Comparison of ENCODE assay signal across 9 cellular contexts in the genomic region with DNA sequence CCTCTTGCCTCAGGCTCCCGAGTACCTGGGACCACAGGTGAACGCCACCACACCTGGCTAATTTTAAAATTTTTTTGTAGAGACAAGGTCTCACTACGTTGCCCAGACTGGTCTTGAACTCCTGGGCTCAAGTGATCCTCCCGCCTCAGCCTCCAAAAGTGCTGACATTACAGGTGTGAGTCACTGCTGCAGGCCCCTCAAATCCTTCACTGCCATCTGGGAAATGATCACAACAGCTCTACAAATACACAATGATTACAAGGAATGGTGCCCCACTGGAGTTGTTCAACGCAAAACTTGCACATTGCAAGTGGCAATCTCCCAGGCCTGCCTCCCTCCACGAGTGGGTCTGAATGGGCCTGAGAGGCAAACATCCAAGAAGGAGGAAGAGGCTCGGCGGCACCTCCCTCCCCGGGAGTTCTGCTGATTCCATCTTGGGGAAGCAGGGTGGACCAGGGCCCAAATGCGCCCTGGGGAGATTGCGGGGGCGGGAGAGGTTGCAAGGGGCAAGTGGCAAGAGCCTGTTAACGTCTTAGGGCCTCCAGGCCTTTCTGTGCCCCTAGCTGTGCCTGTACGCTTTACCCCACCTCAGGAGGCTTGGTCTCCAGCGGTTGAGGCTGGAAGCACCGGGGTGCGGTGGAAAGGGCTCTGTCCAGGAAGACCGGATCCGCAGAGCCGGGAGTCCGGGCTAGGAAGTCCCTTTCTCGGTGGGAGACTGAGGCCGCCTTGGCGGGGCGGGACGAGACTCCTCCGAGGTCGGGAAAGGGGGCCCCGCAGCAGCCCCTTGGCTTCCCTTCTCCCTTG. TPM values are rescaled to one million over a fixed set of nuclear protein-coding genes. Genes with fewer than 3 reads are reported as not detected.
DNase-seq lines count a peak whose midpoint lies in the region; ATAC-seq and TF ChIP-seq lines count a peak whose summit lies in the region.
"Had no signal": no experiment of that assay in that cellular context is flagged by ENCODE, and none has a peak within 500 bp of the region (broad histone marks: within the 10 kb centered on the region; RNA-seq: fewer than 3 reads in every experiment).

No MANE protein-coding gene starts in this region.

- peak overlapping the region; percentile 74 for H3K4me3 ChIP-seq in thymus (ENCODE audit: low read length)

- H3K36me3 ChIP-seq in thymus (ENCODE audit: control insufficient read depth, insufficient read depth): no peaks in the 10 kb centered on the region

- intact Hi-C loops in activated naive CD4-positive, alpha-beta T cell treated with anti-CD3 and anti-CD28 coated beads for 36 hours (cut with micrococcal nuclease): loop anchor here (1.0 kb wide), 2 partner anchors 43 to 80 kb away; no protein-coding TSS in a partner anchor

- peak overlapping the region; percentile 34 for H3K4me3 Mint-ChIP-seq in activated naive CD4-positive, alpha-beta T cell treated with anti-CD3 and anti-CD28 coated beads for 36 hours
- peak overlapping the region; percentile 74 to 84 (median 80) for H3K4me3 Mint-ChIP-seq in brain

- CTCF ChIA-PET in activated naive CD4-positive, alpha-beta T cell treated with anti-CD3 and anti-CD28 coated beads for 36 hours (lab: Charles Lee): interaction anchor here (2.5 to 3.3 kb wide), 2 partner anchors 91 to 97 kb away, joined by 8 to 27 read pairs; no protein-coding TSS in a partner anchor

- peak overlapping the region; percentile 57 for H3K27ac ChIP-seq in layer of hippocampus (ENCODE audit: low read depth, low read length)
- peak overlapping the region; percentile 70 for H3K27ac ChIP-seq in thymus (ENCODE audit: low read depth)

- H3K27me3 Mint-ChIP-seq in activated naive CD4-positive, alpha-beta T cell treated with anti-CD3 and anti-CD28 coated beads for 36 hours (ENCODE audit: low read depth): peaks cover 4% of the 10 kb centered on the region
- H3K27me3 Mint-ChIP-seq in brain: peaks cover 8% of the 10 kb centered on the region

- no peak for DNase-seq in activated naive CD4-positive, alpha-beta T cell treated with anti-CD3 and anti-CD28 coated beads for 36 hours
- no peak for DNase-seq in activated naive CD4-positive, alpha-beta T cell treated with anti-CD3 and anti-CD28 coated beads, Interleukin-2, amount 50 U/mL, for 16 hours
- DNase-seq in NCI-H524 (lab: John Stamatoyannopoulos, UW) (no peak), cerebellar cortex (ENCODE audit: low spot score) (no peak)

- TF ChIP-seq CTCF in brain (conservative IDR thresholded peaks at IDR 0.05): no peak

- no peaks in the 10 kb centered on the region for H3K36me3 Mint-ChIP-seq in activated naive CD4-positive, alpha-beta T cell treated with anti-CD3 and anti-CD28 coated beads for 36 hours (ENCODE audit: low read depth)
- H3K36me3 Mint-ChIP-seq in brain: no peaks in the 10 kb centered on the region

- no peaks in the 10 kb centered on the region for H3K9me3 ChIP-seq in thymus (ENCODE audit: control insufficient read depth)

- peaks cover 22% of the 10 kb centered on the region for H3K4me1 Mint-ChIP-seq in activated naive CD4-positive, alpha-beta T cell treated with anti-CD3 and anti-CD28 coated beads for 36 hours (ENCODE audit: low read depth)
- peaks cover 37% of the 10 kb centered on the region for H3K4me1 Mint-ChIP-seq in brain

- no peak overlapping the region for H3K27ac Mint-ChIP-seq in activated naive CD4-positive, alpha-beta T cell treated with anti-CD3 and anti-CD28 coated beads for 36 hours
- peak overlapping the region; percentile 19 to 89 (median 74) for H3K27ac Mint-ChIP-seq in brain

- no peaks in the 10 kb centered on the region for H3K27me3 ChIP-seq in layer of hippocampus (ENCODE audit: control insufficient read depth, insufficient read depth, low read length)
- peaks cover 23% of the 10 kb centered on the region for H3K27me3 ChIP-seq in thymus (ENCODE audit: control insufficient read depth, insufficient read depth)

- no peak for ATAC-seq in GM21737 (IDR thresholded peaks at IDR 0.05; ENCODE audit: unreplicated experiment)

- 64% methylated on average over 29 of the region's 29 CpGs for WGBS in thymus

- no peaks in the 10 kb centered on the region for H3K9me3 Mint-ChIP-seq in activated naive CD4-positive, alpha-beta T cell treated with anti-CD3 and anti-CD28 coated beads for 36 hours
- H3K9me3 Mint-ChIP-seq in brain: peaks cover 0 to 10% (median 0%) of the 10 kb centered on the region in 5 experiments

- peaks cover 2% of the 10 kb centered on the region for H3K4me1 ChIP-seq in thymus (ENCODE audit: control insufficient read depth, insufficient read depth, low read length)

RNA-seq across cellular contexts. Expression of a gene that starts 0.7 kb away (rescaled TPM):
- total RNA-seq in activated naive CD4-positive, alpha-beta T cell treated with anti-CD3 and anti-CD28 coated beads for 36 hours: 1 to 10 TPM; 8.8 to 9.2 TPM
- polyA plus RNA-seq in brain (ENCODE audit: insufficient read depth, low read depth, low replicate concordance) (50.5 TPM), thymus (161 TPM)

RNA-seq across cellular contexts. Expression of a gene that starts 24.9 kb away (rescaled TPM):
- 100 to 1,000 TPM; 410 to 416 TPM for total RNA-seq in activated naive CD4-positive, alpha-beta T cell treated with anti-CD3 and anti-CD28 coated beads for 36 hours
- 141 TPM for polyA plus RNA-seq in brain (ENCODE audit: insufficient read depth, low read depth, low replicate concordance)
- polyA plus RNA-seq in thymus: 21.6 TPM

RNA-seq across cellular contexts. Expression of a gene that starts 58.8 kb away (rescaled TPM):
- total RNA-seq in activated naive CD4-positive, alpha-beta T cell treated with anti-CD3 and anti-CD28 coated beads for 36 hours: 1 to 10 TPM; 4.7 to 5.9 TPM
- polyA plus RNA-seq in brain (ENCODE audit: insufficient read depth, low read depth, low replicate concordance): not detected
- polyA plus RNA-seq in thymus: 24.8 TPM
- total RNA-seq: temporal lobe had no signal

Comparison
In these comparisons a context has a peak if more than half of its experiments do, and no peak if none do; other contexts are left out.
1. RNA of a gene that starts 58.8 kb away (polyA plus RNA-seq): 24.8 TPM in thymus (single experiment); not detected in brain (single experiment); every median in the first group is over 10 times any median in the second.